In the genomic region with DNA sequence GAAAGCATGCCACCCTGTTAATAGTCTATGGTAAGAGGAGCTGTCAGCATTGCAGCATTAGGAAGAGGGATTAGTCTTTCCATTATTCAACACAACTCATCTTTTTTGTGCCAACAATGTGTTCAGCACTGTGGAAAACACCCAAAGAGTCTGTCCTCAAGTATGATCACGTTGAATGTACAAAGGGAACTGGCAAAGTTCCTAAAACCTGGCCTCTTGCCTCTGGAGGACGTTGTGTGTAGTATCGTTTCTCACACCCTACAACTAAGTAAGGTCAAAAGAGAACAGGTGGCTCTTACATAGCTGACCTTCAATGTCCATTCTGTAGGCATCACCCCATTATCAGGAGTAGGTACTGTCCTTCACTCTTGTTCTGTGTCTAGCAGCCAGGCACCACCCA, we compare ENCODE assay signal across 14 cellular contexts.
DNase-seq lines count a peak whose midpoint lies in the region; TF ChIP-seq lines count a peak whose summit lies in the region.
"Had no signal": no experiment of that assay in that cellular context is flagged by ENCODE, and none has a peak within 500 bp of the region (broad histone marks: within the 10 kb centered on the region; RNA-seq: fewer than 3 reads in every experiment).

No MANE protein-coding gene starts in this region.

- H3K36me3 Mint-ChIP-seq in CD14-positive monocyte, result no peaks in the 10 kb centered on the region
- H3K36me3 Mint-ChIP-seq: CD4-positive, alpha-beta memory T cell; IgD-negative memory B cell had no signal

- H3K27me3 Mint-ChIP-seq in CD14-positive monocyte (ENCODE audit: low read depth in 3 of 3), result peaks cover 2 to 3% (median 2%) of the 10 kb centered on the region in 3 donors

- H3K27ac Mint-ChIP-seq in CD14-positive monocyte, result peak overlapping the region in 5 of 7 donors; percentile 42 to 85 (median 70)
- H3K27ac Mint-ChIP-seq: IgD-negative memory B cell had no signal

- peaks cover 61 to 87% (median 84%) of the 10 kb centered on the region in 4 donors for H3K4me1 ChIP-seq in esophagus muscularis mucosa
- peaks cover 89% of the 10 kb centered on the region for H3K4me1 ChIP-seq in left ventricle myocardium inferior
- peaks cover 13 to 20% (median 14%) of the 10 kb centered on the region in 3 donors for H3K4me1 ChIP-seq in skeletal muscle tissue (ENCODE audit: control insufficient read depth in 3 of 3, insufficient read depth in 3 of 3, low read length in 3 of 3)
- H3K4me1 ChIP-seq in HAP-1, result no peaks in the 10 kb centered on the region

- H3K4me3 ChIP-seq in esophagus muscularis mucosa (no peak overlapping the region), left ventricle myocardium inferior (no peak overlapping the region), skeletal muscle tissue (ENCODE audit: low read length in 3 of 3) (no peak overlapping the region), HAP-1 (no peak overlapping the region)

- H3K27ac ChIP-seq in esophagus muscularis mucosa (replicated peaks in 1 of 4) (peak overlapping the region; percentile 64 to 81 (median 76)), left ventricle myocardium inferior (replicated peaks) (peak overlapping the region; percentile 74), skeletal muscle tissue (ENCODE audit: low read depth, low read length) (peak overlapping the region; percentile 29)
- H3K27ac ChIP-seq: RWPE1 had no signal

- no peak overlapping the region for H3K4me3 Mint-ChIP-seq in CD14-positive monocyte
- H3K4me3 Mint-ChIP-seq: CD4-positive, alpha-beta memory T cell; IgD-negative memory B cell had no signal

- in situ Hi-C loops in ACHN (cut with HindIII; ENCODE audit: low pct_ligation_motif_present, low pct_unique_long_range_greater_than_20kb, low sequenced_read_pairs), result no loop called here
- in situ Hi-C loops in HAP-1 (cut with MboI; ENCODE audit: low sequenced_read_pairs), result no loop called here

- peaks cover 0 to 3% (median 0%) of the 10 kb centered on the region in 7 donors for H3K9me3 Mint-ChIP-seq in CD14-positive monocyte

- H3K9ac ChIP-seq in skeletal muscle tissue (ENCODE audit: low read depth in 1 of 3, low read length in 3 of 3), result no peak overlapping the region

- TF ChIP-seq EP300 in esophagus muscularis mucosa (IDR thresholded peaks at IDR 0.05), result peak; percentile 13

- H3K9me3 ChIP-seq in esophagus muscularis mucosa, result no peaks in the 10 kb centered on the region
- H3K9me3 ChIP-seq in left ventricle myocardium inferior (replicated peaks), result peaks cover 4% of the 10 kb centered on the region
- peaks cover 0 to 4% (median 0%) of the 10 kb centered on the region in 3 donors for H3K9me3 ChIP-seq in skeletal muscle tissue (ENCODE audit: control insufficient read depth in 3 of 3, low read length in 3 of 3)
- no peaks in the 10 kb centered on the region; the same call in 1 of the 2 replicates for H3K9me3 ChIP-seq in HAP-1

- intact Hi-C loops in CD14-positive monocyte (cut with micrococcal nuclease), result no loop called here
- intact Hi-C loops in esophagus muscularis mucosa (cut with DNase I), result no loop called here
- intact Hi-C loops in left ventricle myocardium inferior (cut with micrococcal nuclease), result no loop called here

- no peak for TF ChIP-seq POLR2A in esophagus muscularis mucosa (IDR thresholded peaks at IDR 0.05; ENCODE audit: low read depth)

- peaks cover 60% of the 10 kb centered on the region for H3K4me1 Mint-ChIP-seq in CD14-positive monocyte

- TF ChIP-seq CTCF in CD14-positive monocyte (IDR thresholded peaks at IDR 0.05), result no peak
- TF ChIP-seq CTCF in esophagus muscularis mucosa (IDR thresholded peaks at IDR 0.05), result no peak
- TF ChIP-seq CTCF in left ventricle myocardium inferior (IDR thresholded peaks at IDR 0.05; ENCODE audit: borderline replicate concordance), result no peak

- no peak for DNase-seq in CD14-positive monocyte (ENCODE audit: low spot score)
- DNase-seq in esophagus muscularis mucosa (ENCODE audit: extremely low spot score), result no peak
- no peak for DNase-seq in left ventricle myocardium inferior
- DNase-seq in ACHN, result no peak
- DNase-seq in stimulated activated CD4-positive, alpha-beta T cell treated with anti-CD3 and anti-CD28 coated beads, Interleukin-1b, Interleukin-23, amount 100 ng/mL, for 48 hours, result no peak
- DNase-seq in HAP-1 (ENCODE audit: low spot score in 2 of 2), result no peak
- DNase-seq: CD4-positive, alpha-beta memory T cell; DMS79 treated with DMSO at 0.1 percent for 48 hours; NCI-H1417; NCI-H2081; NCI-H524 had no signal

- no peaks in the 10 kb centered on the region for H3K27me3 ChIP-seq in esophagus muscularis mucosa
- no peaks in the 10 kb centered on the region for H3K27me3 ChIP-seq in left ventricle myocardium inferior (ENCODE audit: low read depth)
- H3K27me3 ChIP-seq in skeletal muscle tissue (ENCODE audit: control insufficient read depth in 3 of 3, insufficient read depth in 3 of 3, low read length in 3 of 3), result no peaks in the 10 kb centered on the region
- H3K27me3 ChIP-seq in HAP-1 (ENCODE audit: low read depth), result no peaks in the 10 kb centered on the region

- WGBS in esophagus muscularis mucosa, result 30% methylated on average over 3 of the region's 3 CpGs

- H3K36me3 ChIP-seq in esophagus muscularis mucosa (no peaks in the 10 kb centered on the region), left ventricle myocardium inferior (no peaks in the 10 kb centered on the region), skeletal muscle tissue (ENCODE audit: control insufficient read depth in 3 of 3, insufficient read depth in 3 of 3, low read length in 3 of 3) (no peaks in the 10 kb centered on the region), HAP-1 (replicated peaks) (no peaks in the 10 kb centered on the region)
